In genomic region chr3:153161138-153161713, GRCh38 we compare ENCODE assay signal across 1 cellular context.
A peak's percentile ranks its signal among the peaks of the same experiment; 100 is the strongest.
TF ChIP-seq lines count a peak whose summit lies in the region.

No MANE protein-coding gene starts in this region.

TF ChIP-seq in GM12878, 131 proteins besides CTCF, POLR2A, EP300 and RAD21 (continued from another document):
- TF ChIP-seq CUX1 (IDR thresholded peaks at IDR 0.05; ENCODE audit: insufficient replicate concordance, low read depth, low read length), result no peak
- no peak for TF ChIP-seq HCFC1 (IDR thresholded peaks at IDR 0.05; ENCODE audit: low read length)
- peak; percentile 18 for TF ChIP-seq MEF2B (IDR thresholded peaks at IDR 0.05; ENCODE audit: partially characterized antibody, poor library complexity, severe bottlenecking)
- no peak for TF ChIP-seq CHD4 (IDR thresholded peaks at IDR 0.05)
- TF ChIP-seq RCOR1 (conservative IDR thresholded peaks at IDR 0.05; ENCODE audit: low read depth, low read length), result no peak
- TF ChIP-seq EED (IDR thresholded peaks at IDR 0.05; ENCODE audit: low read depth), result no peak; the same call in none of the 2 replicates
- TF ChIP-seq BCLAF1 (IDR thresholded peaks at IDR 0.05), result no peak
- TF ChIP-seq PRDM15 (CRISPR knock-in tag; IDR thresholded peaks at IDR 0.05), result no peak
- no peak for TF ChIP-seq ZNF622 (IDR thresholded peaks at IDR 0.05)
